Comparison of ENCODE assay signal across 12 cellular contexts in the genomic region with DNA sequence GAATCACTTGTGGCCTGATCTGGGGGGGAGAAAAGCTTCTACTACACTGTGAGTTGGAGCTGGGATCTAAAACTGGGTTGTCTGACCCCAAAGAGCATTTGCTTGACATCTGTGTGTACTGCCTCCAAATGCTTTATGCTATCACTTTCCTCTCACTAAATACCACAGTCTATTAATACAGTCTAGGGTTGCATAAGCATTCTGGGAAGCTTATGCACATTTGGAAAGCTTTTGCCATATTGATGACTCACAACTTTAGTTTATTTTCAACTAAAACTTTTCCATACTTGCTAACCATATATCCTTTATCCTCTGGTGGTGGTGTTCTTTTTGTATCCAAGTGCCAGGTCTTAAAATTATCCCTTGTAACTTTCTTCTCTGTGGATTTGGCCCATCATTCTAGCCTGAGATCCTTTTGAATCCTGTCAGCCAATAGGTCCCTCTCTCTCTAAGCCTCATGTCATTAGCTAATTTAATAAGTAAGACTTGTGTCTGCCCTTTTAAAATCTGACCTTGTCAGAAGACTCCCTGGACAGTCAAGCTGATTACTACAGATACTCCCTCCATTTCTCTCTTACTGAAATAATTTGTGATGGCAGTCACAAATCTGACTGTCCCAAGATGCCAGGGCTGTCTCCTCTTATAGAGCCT.
DNase-seq lines count a peak whose midpoint lies in the region; ATAC-seq and TF ChIP-seq lines count a peak whose summit lies in the region.
"Had no signal": no experiment of that assay in that cellular context is flagged by ENCODE, and none has a peak within 500 bp of the region (broad histone marks: within the 10 kb centered on the region; RNA-seq: fewer than 3 reads in every experiment).

No MANE protein-coding gene starts in this region.

- no peaks in the 10 kb centered on the region for H4K20me1 ChIP-seq in mammary epithelial cell (ENCODE audit: insufficient read depth, low read length)

- no peak for TF ChIP-seq CTCF in AG04450 (IDR thresholded peaks at IDR 0.05; ENCODE audit: low read depth, low read length)
- TF ChIP-seq CTCF in mammary epithelial cell (conservative IDR thresholded peaks at IDR 0.05 in 1 of 2, IDR thresholded peaks at IDR 0.05 in 1 of 2; ENCODE audit: extremely low read depth in 1 of 2, insufficient read depth in 1 of 2, low read depth in 1 of 2, low read length in 2 of 2), result no peak

- H3K79me2 ChIP-seq in mammary epithelial cell (ENCODE audit: insufficient read depth, low read length), result no peaks in the 10 kb centered on the region

- H3K27me3 ChIP-seq in AG04450 (ENCODE audit: control insufficient read depth, insufficient read depth, low read length) (no peaks in the 10 kb centered on the region), mammary epithelial cell (ENCODE audit: insufficient read depth, low read length) (no peaks in the 10 kb centered on the region)
- H3K27me3 ChIP-seq: neutrophil, suprapubic skin had no signal

- H3K4me2 ChIP-seq in mammary epithelial cell (ENCODE audit: insufficient read depth, low read depth, low read length), result no peak overlapping the region

- H3K4me3 ChIP-seq in AG04450 (ENCODE audit: low read depth, low read length), result no peak overlapping the region
- no peak overlapping the region for H3K4me3 ChIP-seq in mammary epithelial cell (replicated peaks in 1 of 3; ENCODE audit: insufficient read depth in 1 of 3, low read depth in 2 of 3, low read length in 3 of 3)
- H3K4me3 ChIP-seq: suprapubic skin had no signal

- H2AFZ ChIP-seq in mammary epithelial cell (ENCODE audit: low read depth, low read length), result no peak overlapping the region

- dilution Hi-C loops in mammary epithelial cell (cut with HindIII; ENCODE audit: low sequenced_read_pairs), result no loop called here

- no peak overlapping the region for H3K9ac ChIP-seq in mammary epithelial cell (ENCODE audit: insufficient read depth, low read length)

- DNase-seq in AG04450 (ENCODE audit: low read depth, low spot score) (peak; percentile 59), HT1080 (ENCODE audit: low read depth) (peak; percentile 61), mammary epithelial cell (peak; percentile 55), iris pigment epithelial cell (ENCODE audit: low read depth) (peak; percentile 92), G401 (ENCODE audit: low spot score) (no peak), DMS79 (lab: John Stamatoyannopoulos, UW) (no peak)
- DNase-seq: activated naive CD8-positive, alpha-beta T cell treated with anti-CD3 and anti-CD28 coated beads, Interleukin-2, amount 10 ng/mL, durations not matched to agents 7 days and 5 days; NCI-H1436 treated with DMSO at 0.1 percent for 48 hours had no signal

- H3K9me3 ChIP-seq in AG04450 (ENCODE audit: control insufficient read depth, insufficient read depth, low read length) (no peaks in the 10 kb centered on the region), mammary epithelial cell (replicated peaks; ENCODE audit: insufficient read depth, low read length) (no peaks in the 10 kb centered on the region)
- H3K9me3 ChIP-seq: neutrophil, suprapubic skin had no signal

- ATAC-seq in HG03280 (IDR thresholded peaks at IDR 0.05; ENCODE audit: unreplicated experiment) (no peak), HG03439 (IDR thresholded peaks at IDR 0.05; ENCODE audit: unreplicated experiment) (no peak)

- no peaks in the 10 kb centered on the region for H3K36me3 ChIP-seq in mammary epithelial cell (ENCODE audit: insufficient read depth, low read length)
- H3K36me3 ChIP-seq: neutrophil, suprapubic skin had no signal

- H3K4me1 ChIP-seq in mammary epithelial cell (ENCODE audit: insufficient read depth, low read length), result peaks cover 16% of the 10 kb centered on the region

- intact Hi-C loops in mammary epithelial cell (cut with micrococcal nuclease), result no loop called here

- in situ Hi-C loops in mammary epithelial cell (cut with MboI; ENCODE audit: low sequenced_read_pairs in 2 of 2) (no loop called here), G401 (cut with HindIII; ENCODE audit: low sequenced_read_pairs) (no loop called here)

- POLR2A ChIA-PET in AG04450 (lab: Yijun Ruan, JAX), result no interaction called here

- CTCF ChIA-PET in AG04450 (lab: Charles Lee) (interaction anchor here (1.3 to 1.7 kb wide), 2 partner anchors 12 to 333 kb away, joined by 3 read pairs; no protein-coding TSS in a partner anchor), mammary epithelial cell (lab: Charles Lee; ENCODE audit: low non-redundant PET) (no interaction called here)

- BruUV-seq in mammary epithelial cell (replicated peaks; lab: Mats Ljungman, UMichigan), result no TSS peak

- H3K27ac ChIP-seq in AG04450 (ENCODE audit: low read depth, low read length), result no peak overlapping the region
- H3K27ac ChIP-seq in mammary epithelial cell (ENCODE audit: insufficient read depth, low read depth, low read length), result no peak overlapping the region
- H3K27ac ChIP-seq: neutrophil, suprapubic skin had no signal

Comparison
In these comparisons a context has a peak if more than half of its experiments do, and no peak if none do; other contexts are left out.
1. DNase-seq: peak in AG04450 (single experiment), HT1080 (single experiment), mammary epithelial cell (single experiment) and iris pigment epithelial cell (single experiment); none in G401 (single experiment) and DMS79 (single experiment).